In the genomic region with DNA sequence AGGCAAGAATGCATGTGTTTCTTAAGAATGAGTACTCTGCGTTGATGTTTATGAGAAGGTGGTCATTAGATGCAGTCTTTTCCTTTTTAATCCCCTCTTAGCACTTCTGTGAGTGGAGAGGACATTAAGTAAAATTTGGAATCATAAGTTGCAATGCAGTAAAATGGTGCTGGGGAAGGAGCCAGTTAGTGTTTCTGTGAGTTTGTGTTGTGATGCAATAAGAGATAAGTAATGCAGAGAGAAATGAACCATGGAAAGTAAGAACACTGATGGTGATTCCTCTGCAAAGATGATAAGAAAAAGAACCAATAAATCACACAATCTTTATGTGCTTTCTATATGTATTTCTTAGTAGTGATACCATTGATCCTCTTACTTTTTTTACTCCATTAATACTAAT, we compare ENCODE assay signal across 17 cellular contexts.
"Had no signal": no experiment of that assay in that cellular context is flagged by ENCODE, and none has a peak within 500 bp of the region (broad histone marks: within the 10 kb centered on the region; RNA-seq: fewer than 3 reads in every experiment).

No MANE protein-coding gene starts in this region.

- H3K27ac ChIP-seq: ovary, suprapubic skin had no signal

- H3K4me3 Mint-ChIP-seq: activated CD4-positive, alpha-beta memory T cell treated with anti-CD3 and anti-CD28 coated beads for 36 hours; brain; dendritic cell treated with granulocyte-macrophage colony-stimulating factor and Interleukin-4, amounts not matched to agents 40 ng/mL and 50 ng/mL, for 4 days; effector memory CD8-positive, alpha-beta T cell; neural crest cell; type B pancreatic cell had no signal

- ATAC-seq: effector memory CD8-positive, alpha-beta T cell; stimulated activated naive CD8-positive, alpha-beta T cell treated with anti-CD3 and anti-CD28 coated beads, Interleukin-15, Interleukin-2, amounts not matched to agents 100 U/mL and 50 U/mL, for 24 hours had no signal

- DNase-seq: activated CD4-positive, alpha-beta memory T cell treated with anti-CD3 and anti-CD28 coated beads for 36 hours; activated CD4-positive, alpha-beta T cell treated with anti-CD3 and anti-CD28 coated beads for 1 hour; activated naive CD4-positive, alpha-beta T cell treated with anti-CD3 and anti-CD28 coated beads, Interleukin-2, amount 50 U/mL, for 16 hours; amniotic stem cell; effector memory CD8-positive, alpha-beta T cell; foreskin fibroblast; mesendoderm; ovary; retina; stimulated activated CD4-positive, alpha-beta T cell treated with anti-CD3 and anti-CD28 coated beads, Interleukin-4, amount 100 ng/mL, for 1 hour; stimulated activated CD8-positive, alpha-beta memory T cell treated with anti-CD3 and anti-CD28 coated beads, Interleukin-4, amount 100 ng/mL, for 48 hours; stimulated activated naive CD8-positive, alpha-beta T cell treated with anti-CD3 and anti-CD28 coated beads, Interleukin-15, Interleukin-2, amounts not matched to agents 100 U/mL and 50 U/mL, for 24 hours had no signal

- H3K9me3 Mint-ChIP-seq: activated CD4-positive, alpha-beta memory T cell treated with anti-CD3 and anti-CD28 coated beads for 36 hours; brain; dendritic cell treated with granulocyte-macrophage colony-stimulating factor and Interleukin-4, amounts not matched to agents 40 ng/mL and 50 ng/mL, for 4 days; effector memory CD8-positive, alpha-beta T cell; neural crest cell; type B pancreatic cell had no signal

- H3K27ac Mint-ChIP-seq: activated CD4-positive, alpha-beta memory T cell treated with anti-CD3 and anti-CD28 coated beads for 36 hours; dendritic cell treated with granulocyte-macrophage colony-stimulating factor and Interleukin-4, amounts not matched to agents 40 ng/mL and 50 ng/mL, for 4 days; type B pancreatic cell had no signal

- H3K27me3 Mint-ChIP-seq: activated CD4-positive, alpha-beta memory T cell treated with anti-CD3 and anti-CD28 coated beads for 36 hours; brain; dendritic cell treated with granulocyte-macrophage colony-stimulating factor and Interleukin-4, amounts not matched to agents 40 ng/mL and 50 ng/mL, for 4 days; effector memory CD8-positive, alpha-beta T cell; type B pancreatic cell had no signal
